17 cellular contexts compared by ENCODE assay signal in genomic region chr1:14907416-14907815, GRCh38.
"Had no signal": no experiment of that assay in that cellular context is flagged by ENCODE, and none has a peak within 500 bp of the region (broad histone marks: within the 10 kb centered on the region; RNA-seq: fewer than 3 reads in every experiment).

No MANE protein-coding gene starts in this region.

- H3K4me3 ChIP-seq: cardiac muscle cell, heart left ventricle, left ventricle myocardium inferior, psoas muscle, tibial nerve, vagina had no signal

- H3K27me3 ChIP-seq: cardiac muscle cell, heart left ventricle, tibial nerve, vagina had no signal

- H3K9me3 ChIP-seq: heart left ventricle, left ventricle myocardium inferior, psoas muscle, tibial nerve, vagina had no signal

- H3K36me3 ChIP-seq: cardiac muscle cell, heart left ventricle, left ventricle myocardium inferior, tibial nerve, vagina had no signal

- DNase-seq: activated CD8-positive, alpha-beta memory T cell treated with anti-CD3 and anti-CD28 coated beads for 24 hours; activated CD8-positive, alpha-beta memory T cell treated with anti-CD3 and anti-CD28 coated beads, Interleukin-2, amount 50 U/mL, for 48 hours; activated effector memory CD4-positive, alpha-beta T cell treated with anti-CD3 and anti-CD28 coated beads, Interleukin-2, amount 50 U/mL, for 16 hours; activated naive CD4-positive, alpha-beta T cell treated with anti-CD3 and anti-CD28 coated beads, Interleukin-2, amount 50 U/mL, for 16 hours; activated T-cell treated with anti-CD3 and anti-CD28 coated beads, Interleukin-2, amount 50 U/mL, for 72 hours; effector memory CD4-positive, alpha-beta T cell; kidney glomerular epithelial cell; left ventricle myocardium inferior; naive thymus-derived CD4-positive, alpha-beta T cell; psoas muscle; right cardiac atrium; T-helper 1 cell; T-helper 9 cell had no signal

- H3K4me1 ChIP-seq: psoas muscle had no signal

- H3K27ac ChIP-seq: cardiac muscle cell, heart left ventricle, left ventricle myocardium inferior, psoas muscle, tibial nerve, vagina had no signal

- ATAC-seq: activated T-cell treated with anti-CD3 and anti-CD28 coated beads, Interleukin-2, amount 50 U/mL, for 72 hours; heart left ventricle; naive thymus-derived CD4-positive, alpha-beta T cell; psoas muscle; right cardiac atrium had no signal
